ENCODE assay signal across 15 cellular contexts in the genomic region with DNA sequence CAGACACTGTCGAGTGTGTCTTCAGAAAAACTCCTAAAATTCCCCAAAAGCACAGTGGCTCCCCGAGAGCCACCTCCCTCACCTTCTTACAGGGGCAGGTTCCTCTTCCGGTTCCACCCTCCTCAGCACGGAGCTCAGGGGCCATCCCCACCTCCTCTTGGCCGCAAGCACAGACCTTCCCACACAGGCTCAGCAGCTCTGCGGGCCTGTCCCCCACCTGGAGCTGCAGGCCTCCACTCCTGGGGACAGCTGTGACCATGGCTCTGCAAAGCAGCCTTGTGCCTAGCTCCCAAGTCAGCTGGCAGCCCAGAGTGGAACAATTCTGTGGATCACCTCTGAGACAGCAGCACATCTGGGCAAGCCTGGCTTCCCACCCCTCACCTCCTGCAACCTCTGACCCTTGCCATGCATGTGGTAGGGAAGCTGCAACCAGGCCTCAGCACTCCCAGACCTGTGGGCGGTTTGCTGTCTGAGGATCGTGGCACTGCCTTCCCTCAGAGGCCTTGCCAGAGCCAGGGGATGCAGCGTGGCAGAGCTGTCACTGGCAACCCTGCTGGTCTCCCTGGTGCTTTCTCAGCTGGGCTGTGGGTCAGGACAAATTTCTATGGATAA.
DNase-seq lines count a peak whose midpoint lies in the region; ATAC-seq and TF ChIP-seq lines count a peak whose summit lies in the region.
"Had no signal": no experiment of that assay in that cellular context is flagged by ENCODE, and none has a peak within 500 bp of the region (broad histone marks: within the 10 kb centered on the region; RNA-seq: fewer than 3 reads in every experiment).

No MANE protein-coding gene starts in this region.

- no peaks in the 10 kb centered on the region for H3K9me3 Mint-ChIP-seq in stimulated activated effector memory CD8-positive, alpha-beta T cell treated with anti-CD3 and anti-CD28 coated beads, Interleukin-12 subunit alpha, Interleukin-12 subunit beta, amount 100 ng/mL, for 72 hours

- peak overlapping the region; percentile 35 for H3K9ac ChIP-seq in Karpas-422 (ENCODE audit: low read length)

- WGBS in heart left ventricle, 4 donors = 75 to 82% (median 80%) methylated on average over 5 to 9 of the region's 9 CpGs

- H3K4me1 Mint-ChIP-seq in stimulated activated effector memory CD8-positive, alpha-beta T cell treated with anti-CD3 and anti-CD28 coated beads, Interleukin-12 subunit alpha, Interleukin-12 subunit beta, amount 100 ng/mL, for 72 hours = peaks cover 21% of the 10 kb centered on the region

- H3K4me1 ChIP-seq in Karpas-422 (ENCODE audit: low read length) = peaks cover 33% of the 10 kb centered on the region
- H3K4me1 ChIP-seq in heart left ventricle = peaks cover 0 to 28% (median 17%) of the 10 kb centered on the region in 12 donors

- peak overlapping the region; percentile 9; the same call in 1 of the 2 replicates for H3K4me3 ChIP-seq in Karpas-422 (ENCODE audit: low read length)
- no peak overlapping the region for H3K4me3 ChIP-seq in heart left ventricle

- DNase-seq in Karpas-422 (peak; percentile 63), heart left ventricle (no peak), cerebellar nuclear complex (lab: John Stamatoyannopoulos, UW) (no peak), omental fat pad (ENCODE audit: low spot score) (no peak)
- no peak for DNase-seq in stimulated activated effector memory CD8-positive, alpha-beta T cell treated with anti-CD3 and anti-CD28 coated beads, Interleukin-12 subunit alpha, Interleukin-12 subunit beta, amount 100 ng/mL, for 72 hours (ENCODE audit: low spot score in 2 of 2)
- DNase-seq: activated CD4-positive, alpha-beta T cell treated with anti-CD3 and anti-CD28 coated beads for 4 hours; activated T-cell treated with anti-CD3 and anti-CD28 coated beads, Interleukin-2, amount 50 U/mL, for 48 hours; aorta; NCI-H2029; NCI-H526 treated with DMSO at 0.1 percent for 48 hours; RPMI8226; trophoblast cell had no signal

- no peaks in the 10 kb centered on the region for H4K20me1 ChIP-seq in Karpas-422 (ENCODE audit: insufficient read depth, low read depth, low read length)

- ATAC-seq in GM19395 (IDR thresholded peaks at IDR 0.05; ENCODE audit: unreplicated experiment) (peak; percentile 66), heart left ventricle (peak; percentile 14 to 38 (median 22)), SK-N-SH treated with all-trans-retinoic acid at 6 μM for 48 hours (no peak), omental fat pad (ENCODE audit: low FRiP score) (no peak)
- ATAC-seq in stimulated activated effector memory CD8-positive, alpha-beta T cell treated with anti-CD3 and anti-CD28 coated beads, Interleukin-12 subunit alpha, Interleukin-12 subunit beta, amount 100 ng/mL, for 72 hours = peak; percentile 21

- intact Hi-C loops in heart left ventricle (cut with DNase I) = loop anchor here in 2 of 10 donors (10.0 kb wide), 2 partner anchors 199 to 209 kb away; no protein-coding TSS in a partner anchor

- H3K9me3 ChIP-seq in Karpas-422 (ENCODE audit: low read length) (no peaks in the 10 kb centered on the region), heart left ventricle (no peaks in the 10 kb centered on the region)

- H3K27me3 ChIP-seq in Karpas-422 (ENCODE audit: low read length) = no peaks in the 10 kb centered on the region
- no peaks in the 10 kb centered on the region for H3K27me3 ChIP-seq in heart left ventricle

- peak overlapping the region; percentile 88 for H3K27ac Mint-ChIP-seq in stimulated activated effector memory CD8-positive, alpha-beta T cell treated with anti-CD3 and anti-CD28 coated beads, Interleukin-12 subunit alpha, Interleukin-12 subunit beta, amount 100 ng/mL, for 72 hours

- no peak for TF ChIP-seq CTCF in heart left ventricle (IDR thresholded peaks at IDR 0.05)
- TF ChIP-seq CTCF in omental fat pad (IDR thresholded peaks at IDR 0.05) = no peak

- H3K36me3 ChIP-seq in Karpas-422 (ENCODE audit: insufficient read depth, low read length) (no peaks in the 10 kb centered on the region), heart left ventricle (peaks cover 2 to 31% (median 21%) of the 10 kb centered on the region in 9 donors)

- H3K9me2 ChIP-seq in Karpas-422 (replicated peaks; ENCODE audit: insufficient read depth, low read length) = no peaks in the 10 kb centered on the region

- no peak for TF ChIP-seq POLR2A in heart left ventricle (IDR thresholded peaks at IDR 0.05)

- H3K79me2 ChIP-seq in Karpas-422 (ENCODE audit: low read length) = no peaks in the 10 kb centered on the region

- H3K36me3 Mint-ChIP-seq in stimulated activated effector memory CD8-positive, alpha-beta T cell treated with anti-CD3 and anti-CD28 coated beads, Interleukin-12 subunit alpha, Interleukin-12 subunit beta, amount 100 ng/mL, for 72 hours = peaks cover 17% of the 10 kb centered on the region

- no peak overlapping the region for H3K4me3 Mint-ChIP-seq in stimulated activated effector memory CD8-positive, alpha-beta T cell treated with anti-CD3 and anti-CD28 coated beads, Interleukin-12 subunit alpha, Interleukin-12 subunit beta, amount 100 ng/mL, for 72 hours

- H3K27ac ChIP-seq in Karpas-422 (ENCODE audit: low read length) = peak overlapping the region; percentile 55
- peak overlapping the region in 9 of 12 donors; percentile 41 to 70 (median 54) for H3K27ac ChIP-seq in heart left ventricle
- H3K27ac ChIP-seq: C4-2B had no signal

- peak overlapping the region; percentile 48 for H3K4me2 ChIP-seq in Karpas-422 (ENCODE audit: low read depth, low read length, poor library complexity, severe bottlenecking)

- no peak overlapping the region for H2AFZ ChIP-seq in Karpas-422 (ENCODE audit: low read length)

TF ChIP-seq in SK-N-SH treated with all-trans-retinoic acid at 6 μM for 48 hours, 23 proteins besides CTCF, POLR2A, EP300 and RAD21:
- TF ChIP-seq TCF4 (CRISPR knock-in tag; IDR thresholded peaks at IDR 0.05; ENCODE audit: borderline replicate concordance) (no peak), ZC3H10 (CRISPR knock-in tag; IDR thresholded peaks at IDR 0.05) (no peak), RARB (CRISPR knock-in tag; IDR thresholded peaks at IDR 0.05) (no peak), ZNF565 (CRISPR knock-in tag; conservative IDR thresholded peaks at IDR 0.05; ENCODE audit: low read depth) (no peak)

Comparison
In these comparisons a context has a peak if more than half of its experiments do, and no peak if none do; other contexts are left out.
1. ATAC-seq: peak in GM19395 (single experiment), heart left ventricle (4 of 4) and stimulated activated effector memory CD8-positive, alpha-beta T cell treated with anti-CD3 and anti-CD28 coated beads, Interleukin-12 subunit alpha, Interleukin-12 subunit beta, amount 100 ng/mL, for 72 hours (single experiment); none in SK-N-SH treated with all-trans-retinoic acid at 6 μM for 48 hours (single experiment) and omental fat pad (single experiment).